Comparison of ENCODE assay signal across 30 cellular contexts in genomic region chr7:108498481-108498880, GRCh38. TPM values are rescaled to one million over a fixed set of nuclear protein-coding genes. Genes with fewer than 3 reads are reported as not detected.
"Had no signal": no experiment of that assay in that cellular context is flagged by ENCODE, and none has a peak within 500 bp of the region (broad histone marks: within the 10 kb centered on the region; RNA-seq: fewer than 3 reads in every experiment).

No MANE protein-coding gene starts in this region.

- H3K9me3 Mint-ChIP-seq: natural killer cell; nephron; neural progenitor cell; stimulated activated naive CD8-positive, alpha-beta T cell treated with anti-CD3 and anti-CD28 coated beads, Interleukin-15, amount 100 ng/mL, for 72 hours had no signal

- H3K4me3 ChIP-seq: neural progenitor cell, ovary, psoas muscle, skin epidermis, smooth muscle cell, spleen, thoracic aorta, thyroid gland, tibial nerve, upper lobe of left lung, vagina had no signal

- H3K27me3 Mint-ChIP-seq: progenitor cell of endocrine pancreas; stimulated activated memory B cell treated with anti-CD40 and anti-IgM and Interleukin-4, amounts not matched to agents 10 μg/mL and 1 μg/mL and 100 μg/mL, for 72 hours; stimulated activated naive CD8-positive, alpha-beta T cell treated with anti-CD3 and anti-CD28 coated beads, Interleukin-15, amount 100 ng/mL, for 72 hours had no signal

- H2AFZ ChIP-seq: neural progenitor cell, parathyroid adenoma had no signal

- H3K27ac Mint-ChIP-seq: natural killer cell; neural progenitor cell; progenitor cell of endocrine pancreas; stimulated activated naive CD8-positive, alpha-beta T cell treated with anti-CD3 and anti-CD28 coated beads, Interleukin-15, amount 100 ng/mL, for 72 hours had no signal

- ATAC-seq: natural killer cell; right cardiac atrium; sciatic nerve; stimulated activated memory B cell treated with anti-CD40 and anti-IgM and Interleukin-4, amounts not matched to agents 10 μg/mL and 1 μg/mL and 100 μg/mL, for 72 hours; stimulated activated naive CD8-positive, alpha-beta T cell treated with anti-CD3 and anti-CD28 coated beads, Interleukin-15, amount 100 ng/mL, for 72 hours; stimulated activated naive CD8-positive, alpha-beta T cell treated with anti-CD3 and anti-CD28 coated beads, Interleukin-15, Interleukin-2, amounts not matched to agents 100 U/mL and 50 U/mL, for 24 hours had no signal

- H3K27me3 ChIP-seq: neural progenitor cell, ovary, spleen, thyroid gland, tibial nerve, upper lobe of left lung, vagina had no signal

- H3K4me3 Mint-ChIP-seq: natural killer cell; nephron; neural progenitor cell; stimulated activated memory B cell treated with anti-CD40 and anti-IgM and Interleukin-4, amounts not matched to agents 10 μg/mL and 1 μg/mL and 100 μg/mL, for 72 hours; stimulated activated naive CD8-positive, alpha-beta T cell treated with anti-CD3 and anti-CD28 coated beads, Interleukin-15, amount 100 ng/mL, for 72 hours had no signal

- H3K36me3 ChIP-seq: neural progenitor cell, ovary had no signal

- H3K27ac ChIP-seq: neural progenitor cell, ovary, parathyroid adenoma, psoas muscle, skin epidermis, spleen, thoracic aorta, thyroid gland, tibial nerve, upper lobe of left lung, vagina had no signal

- H3K4me1 ChIP-seq: neural progenitor cell, psoas muscle, tibial nerve, upper lobe of left lung, vagina had no signal

- FAIRE-seq: urothelium cell line had no signal

- DNase-seq: natural killer cell; occipital lobe; ovary; posterior cingulate gyrus; psoas muscle; right cardiac atrium; spleen; stimulated activated CD4-positive, alpha-beta T cell treated with anti-CD3 and anti-CD28 coated beads, Interleukin-12 subunit alpha, Interleukin-12 subunit beta, amount 100 ng/mL, for 4 hours; stimulated activated CD4-positive, alpha-beta T cell treated with anti-CD3 and anti-CD28 coated beads, Interleukin-1b, Interleukin-23, amount 100 ng/mL, for 48 hours; stimulated activated CD4-positive, alpha-beta T cell treated with anti-CD3 and anti-CD28 coated beads, Interleukin-4, amount 100 ng/mL, for 1 hour; stimulated activated CD4-positive, alpha-beta T cell treated with anti-CD3 and anti-CD28 coated beads, Interleukin-4, amount 100 ng/mL, for 4 hours; stimulated activated CD8-positive, alpha-beta memory T cell treated with anti-CD3 and anti-CD28 coated beads, Interleukin-4, amount 100 ng/mL, for 48 hours; stimulated activated naive CD4-positive, alpha-beta T cell; stimulated activated naive CD8-positive, alpha-beta T cell treated with anti-CD3 and anti-CD28 coated beads, Interleukin-15, amount 100 ng/mL, for 72 hours; stimulated activated naive CD8-positive, alpha-beta T cell treated with anti-CD3 and anti-CD28 coated beads, Interleukin-15, Interleukin-2, amounts not matched to agents 100 U/mL and 50 U/mL, for 24 hours; substantia nigra; thyroid gland; upper lobe of left lung had no signal

- H3K9me3 ChIP-seq: ovary, psoas muscle, spleen, thoracic aorta, thyroid gland, tibial nerve, upper lobe of left lung, vagina had no signal

- H3K4me2 ChIP-seq: neural progenitor cell, smooth muscle cell had no signal

- H3K4me1 Mint-ChIP-seq: neural progenitor cell had no signal

- H3K9ac ChIP-seq: neural progenitor cell, parathyroid adenoma had no signal

RNA-seq across cellular contexts. Expression of gene NRCAM, which starts 42.2 kb away (rescaled TPM):
- polyA plus RNA-seq: smooth muscle cell had no signal
